ENCODE assay signal across 9 cellular contexts in genomic region chr1:88595355-88595754, GRCh38.
DNase-seq lines count a peak whose midpoint lies in the region; ATAC-seq and TF ChIP-seq lines count a peak whose summit lies in the region.
"Had no signal": no experiment of that assay in that cellular context is flagged by ENCODE, and none has a peak within 500 bp of the region (broad histone marks: within the 10 kb centered on the region; RNA-seq: fewer than 3 reads in every experiment).

No MANE protein-coding gene starts in this region.

- intact Hi-C loops in PC-3 (cut with micrococcal nuclease), result loop anchor here (2.0 kb wide), 1 partner anchor 43 kb away; no protein-coding TSS in a partner anchor

- DNase-seq in NCI-H2196 (lab: John Stamatoyannopoulos, UW; ENCODE audit: unreplicated experiment) (peak; percentile 4), NCI-H2196 treated with DMSO at 0.1 percent for 48 hours (lab: John Stamatoyannopoulos, UW; ENCODE audit: unreplicated experiment) (no peak), HEK293T (ENCODE audit: extremely low spot score) (peak; percentile 40), PC-3 (peak; percentile 74), foreskin fibroblast (peak; percentile 39 to 77), tibial nerve (ENCODE audit: low spot score in 2 of 2) (no peak), ureter (ENCODE audit: low spot score) (no peak)
- no peak for DNase-seq in effector memory CD4-positive, alpha-beta T cell

- no peak overlapping the region for H3K4me3 ChIP-seq in PC-3 (ENCODE audit: low read length)
- no peak overlapping the region for H3K4me3 ChIP-seq in foreskin fibroblast (ENCODE audit: low read depth in 1 of 2, low read length in 2 of 2)
- no peak overlapping the region for H3K4me3 ChIP-seq in effector memory CD4-positive, alpha-beta T cell (ENCODE audit: insufficient read depth, low read depth, low read length, poor library complexity, severe bottlenecking)
- H3K4me3 ChIP-seq in tibial nerve, result no peak overlapping the region
- H3K4me3 ChIP-seq: BLaER1 treated with 17β-estradiol and CSF1 and Interleukin-3, amounts not matched to agents 10 nM and 100 nM had no signal

- H2AFZ ChIP-seq in PC-3 (ENCODE audit: low read length), result no peak overlapping the region

- POLR2A ChIA-PET in HEK293T (lab: Yijun Ruan, JAX) (no interaction called here), PC-3 (lab: Charles Lee; ENCODE audit: unreplicated experiment) (no interaction called here)

- 31 to 40% methylated on average over 3 of the region's 3 CpGs for WGBS in tibial nerve, 2 donors

- no peak overlapping the region for H3K9ac ChIP-seq in PC-3 (ENCODE audit: low read length)
- H3K9ac ChIP-seq: BLaER1 treated with 17β-estradiol and CSF1 and Interleukin-3, amounts not matched to agents 10 nM and 100 nM had no signal

- H3K27ac ChIP-seq in PC-3 (ENCODE audit: low read length) (no peak overlapping the region), tibial nerve (no peak overlapping the region)
- H3K27ac ChIP-seq in effector memory CD4-positive, alpha-beta T cell (ENCODE audit: insufficient read depth, low read length, poor library complexity, severe bottlenecking), result no peak overlapping the region
- H3K27ac ChIP-seq: BLaER1 treated with 17β-estradiol and CSF1 and Interleukin-3, amounts not matched to agents 10 nM and 100 nM had no signal

- no peak for TF ChIP-seq EP300 in tibial nerve (IDR thresholded peaks at IDR 0.05)

- H3K36me3 ChIP-seq in PC-3 (ENCODE audit: low read depth, low read length), result no peaks in the 10 kb centered on the region
- H3K36me3 ChIP-seq in effector memory CD4-positive, alpha-beta T cell (ENCODE audit: control insufficient read depth, insufficient read depth, low read length), result no peaks in the 10 kb centered on the region
- no peaks in the 10 kb centered on the region for H3K36me3 ChIP-seq in tibial nerve
- H3K36me3 ChIP-seq: BLaER1 treated with 17β-estradiol and CSF1 and Interleukin-3, amounts not matched to agents 10 nM and 100 nM had no signal

- H3K9me3 ChIP-seq in PC-3 (ENCODE audit: low read length), result no peaks in the 10 kb centered on the region
- H3K9me3 ChIP-seq in effector memory CD4-positive, alpha-beta T cell (ENCODE audit: control insufficient read depth, low read length), result no peaks in the 10 kb centered on the region
- H3K9me3 ChIP-seq in tibial nerve, result peaks cover 0 to 48% (median 4%) of the 10 kb centered on the region in 4 donors

- H3K9me2 ChIP-seq in PC-3 (replicated peaks; ENCODE audit: low read length), result no peaks in the 10 kb centered on the region

- H3F3A ChIP-seq in PC-3 (ENCODE audit: low read length, unreplicated experiment), result no peaks in the 10 kb centered on the region

- no peaks in the 10 kb centered on the region for H4K20me1 ChIP-seq in PC-3 (ENCODE audit: low read length)
- H4K20me1 ChIP-seq: BLaER1 treated with 17β-estradiol and CSF1 and Interleukin-3, amounts not matched to agents 10 nM and 100 nM had no signal

- H3K27me3 ChIP-seq in PC-3 (ENCODE audit: low read length) (no peaks in the 10 kb centered on the region), tibial nerve (no peaks in the 10 kb centered on the region)
- H3K27me3 ChIP-seq in effector memory CD4-positive, alpha-beta T cell (replicated peaks; ENCODE audit: control insufficient read depth, insufficient read depth, low read length, poor library complexity, severe bottlenecking), result no peaks in the 10 kb centered on the region
- H3K27me3 ChIP-seq: BLaER1 treated with 17β-estradiol and CSF1 and Interleukin-3, amounts not matched to agents 10 nM and 100 nM had no signal

- CTCF ChIA-PET in HEK293T (lab: Yijun Ruan, JAX) (no interaction called here), PC-3 (lab: Charles Lee) (no interaction called here)

- TF ChIP-seq POLR2A in tibial nerve (IDR thresholded peaks at IDR 0.05), result no peak

- H3K79me2 ChIP-seq in PC-3 (ENCODE audit: low read length), result no peaks in the 10 kb centered on the region

- ATAC-seq in PC-3, result peak; percentile 40; the same call in 1 of the 2 replicates

- peak; percentile 78 for TF ChIP-seq CTCF in PC-3 (conservative IDR thresholded peaks at IDR 0.05; ENCODE audit: low read depth, low read length)
- peak; percentile 59 for TF ChIP-seq CTCF in foreskin fibroblast (IDR thresholded peaks at IDR 0.05; ENCODE audit: low read depth, low read length)
- TF ChIP-seq CTCF in tibial nerve (IDR thresholded peaks at IDR 0.05), result peak in 1 of 5 experiments; percentile 23

- no peak overlapping the region for H3K4me2 ChIP-seq in PC-3 (ENCODE audit: low read length)
- H3K4me2 ChIP-seq: BLaER1 treated with 17β-estradiol and CSF1 and Interleukin-3, amounts not matched to agents 10 nM and 100 nM had no signal

- H3K4me1 ChIP-seq in PC-3 (ENCODE audit: insufficient read depth, low read length) (no peaks in the 10 kb centered on the region), tibial nerve (no peaks in the 10 kb centered on the region)
- no peaks in the 10 kb centered on the region for H3K4me1 ChIP-seq in effector memory CD4-positive, alpha-beta T cell (ENCODE audit: control insufficient read depth, insufficient read depth, low read length, poor library complexity, severe bottlenecking)
- H3K4me1 ChIP-seq: BLaER1 treated with 17β-estradiol and CSF1 and Interleukin-3, amounts not matched to agents 10 nM and 100 nM had no signal

- no TSS peak for BruUV-seq in PC-3 (replicated peaks; lab: Mats Ljungman, UMichigan)

TF ChIP-seq in HEK293T, 16 proteins besides CTCF, POLR2A, EP300 and RAD21:
- TF ChIP-seq LEF1 (IDR thresholded peaks at IDR 0.05; ENCODE audit: borderline replicate concordance), result no peak
- TF ChIP-seq ELF4 (IDR thresholded peaks at IDR 0.05), result no peak
- peak; percentile 14; the same call in 1 of the 2 replicates for TF ChIP-seq ARNT (IDR thresholded peaks at IDR 0.05)
- peak; percentile 39; the same call in 1 of the 2 replicates for TF ChIP-seq FOXM1 (IDR thresholded peaks at IDR 0.05; ENCODE audit: borderline replicate concordance)
- TF ChIP-seq CTBP1 (IDR thresholded peaks at IDR 0.05; ENCODE audit: borderline replicate concordance), result no peak
- TF ChIP-seq SUZ12 (IDR thresholded peaks at IDR 0.05), result no peak
- no peak for TF ChIP-seq FOXK2 (IDR thresholded peaks at IDR 0.05)

Comparison
In these comparisons a context has a peak if more than half of its experiments do, and no peak if none do; other contexts are left out.
1. DNase-seq: peak in NCI-H2196 (single experiment), HEK293T (single experiment), PC-3 (single experiment) and foreskin fibroblast (2 of 2); none in NCI-H2196 treated with DMSO at 0.1 percent for 48 hours (single experiment), effector memory CD4-positive, alpha-beta T cell (0 of 3), tibial nerve (0 of 2) and ureter (single experiment).